In genomic region chr7:73901823-73902597, GRCh38 we compare ENCODE assay signal across 1 cellular context.
TF ChIP-seq lines count a peak whose summit lies in the region.

No MANE protein-coding gene starts in this region.

TF ChIP-seq in H1, 55 proteins besides CTCF, POLR2A, EP300 and RAD21:
- TF ChIP-seq CHD2 (IDR thresholded peaks at IDR 0.05; ENCODE audit: low read length), result no peak
- TF ChIP-seq, protein P1, sequence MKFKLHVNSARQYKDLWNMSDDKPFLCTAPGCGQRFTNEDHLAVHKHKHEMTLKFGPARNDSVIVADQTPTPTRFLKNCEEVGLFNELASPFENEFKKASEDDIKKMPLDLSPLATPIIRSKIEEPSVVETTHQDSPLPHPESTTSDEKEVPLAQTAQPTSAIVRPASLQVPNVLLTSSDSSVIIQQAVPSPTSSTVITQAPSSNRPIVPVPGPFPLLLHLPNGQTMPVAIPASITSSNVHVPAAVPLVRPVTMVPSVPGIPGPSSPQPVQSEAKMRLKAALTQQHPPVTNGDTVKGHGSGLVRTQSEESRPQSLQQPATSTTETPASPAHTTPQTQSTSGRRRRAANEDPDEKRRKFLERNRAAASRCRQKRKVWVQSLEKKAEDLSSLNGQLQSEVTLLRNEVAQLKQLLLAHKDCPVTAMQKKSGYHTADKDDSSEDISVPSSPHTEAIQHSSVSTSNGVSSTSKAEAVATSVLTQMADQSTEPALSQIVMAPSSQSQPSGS (IDR thresholded peaks at IDR 0.05; ENCODE audit: low read length), result no peak
- TF ChIP-seq HDAC6 (IDR thresholded peaks at IDR 0.05; ENCODE audit: low read depth, low read length), result no peak
- peak; percentile 97 for TF ChIP-seq TEAD4 (IDR thresholded peaks at IDR 0.05; ENCODE audit: low read depth, low read length)
- peak; percentile 52 for TF ChIP-seq CTBP2 (IDR thresholded peaks at IDR 0.05; ENCODE audit: borderline replicate concordance, insufficient read depth, insufficient read length, low read length)
- no peak for TF ChIP-seq JUN (IDR thresholded peaks at IDR 0.05; ENCODE audit: low read depth, low read length)
- TF ChIP-seq PHF8 (conservative IDR thresholded peaks at IDR 0.05; ENCODE audit: low read depth, low read length), result no peak
- no peak for TF ChIP-seq RNF2 (IDR thresholded peaks at IDR 0.05; ENCODE audit: borderline replicate concordance, low read depth, low read length, missing control alignments, poor library complexity, severe bottlenecking)
- TF ChIP-seq SP1 (IDR thresholded peaks at IDR 0.05; ENCODE audit: low read depth, low read length), result 0 out of 2 replicates have a peak, but pooled peaks have one; percentile 43
- TF ChIP-seq TAF7 (optimal IDR thresholded peaks at IDR 0.05; ENCODE audit: borderline replicate concordance, low read depth, low read length), result no peak
